Comparison of ENCODE assay signal across 5 cellular contexts in genomic region chr22:12384612-12385011, GRCh38.
DNase-seq lines count a peak whose midpoint lies in the region; ATAC-seq, FAIRE-seq and TF ChIP-seq lines count a peak whose summit lies in the region.
"Not testable (repeated sequence)": the region's sequence is repeated elsewhere in the genome, so short reads cannot be mapped to it uniquely, and the experiment has no call there.

No MANE protein-coding gene starts in this region.

- not testable (repeated sequence) for H4K8ac ChIP-seq in IMR-90 (ENCODE audit: low read depth in 2 of 2, low read length in 2 of 2); H1 (ENCODE audit: extremely low read depth, insufficient read depth, low read length)

- H3K9ac ChIP-seq in IMR-90 (ENCODE audit: low read depth, low read length); H1 (replicated peaks in 1 of 4; ENCODE audit: extremely low read depth in 1 of 4, low read depth in 3 of 4, low read length in 3 of 4); iPS-20b (ENCODE audit: low read depth, low read length): not testable (repeated sequence)

- TF ChIP-seq RAD21 in A549 (conservative IDR thresholded peaks at IDR 0.05 in 1 of 2, IDR thresholded peaks at IDR 0.05 in 1 of 2); IMR-90 (IDR thresholded peaks at IDR 0.05; ENCODE audit: low read length); H1 (IDR thresholded peaks at IDR 0.05 in 1 of 2, conservative IDR thresholded peaks at IDR 0.05 in 1 of 2; ENCODE audit: low read depth in 2 of 2, low read length in 2 of 2): not testable (repeated sequence)

- not testable (repeated sequence) for H3K18ac ChIP-seq in IMR-90 (ENCODE audit: low read depth, low read length); H1 (ENCODE audit: extremely low read depth, low read length)

- ATAC-seq in A549; IMR-90 (ENCODE audit: low read depth): not testable (repeated sequence)

- not testable (repeated sequence) for H2BK15ac ChIP-seq in IMR-90 (ENCODE audit: low read depth, low read length); H1 (ENCODE audit: low read length)

- not testable (repeated sequence) for H2AK9ac ChIP-seq in IMR-90 (replicated peaks; ENCODE audit: low read depth, low read length, poor library complexity)

- WGBS in A549 (ENCODE audit: missing lambda C conversion rate): 68% methylated on average over 4 of the region's 4 CpGs
- WGBS in IMR-90 (ENCODE audit: extremely low coverage in 2 of 2, insufficient read length in 1 of 2), 2 experiments: no CpG with 5 or more reads among the region's 4 CpGs
- 89% methylated on average over 4 of the region's 4 CpGs; no CpG with 5 or more reads in 1 of the 2 experiments for WGBS in H1 (ENCODE audit: extremely low coverage in 1 of 2, insufficient coverage in 1 of 2, insufficient read length in 1 of 2, insufficient replicate concordance in 2 of 2, low coverage in 1 of 2, low lambda C conversion rate in 2 of 2, missing lambda C conversion rate in 1 of 2), 2 experiments

- dilution Hi-C loops in IMR-90 (cut with HindIII; ENCODE audit: low sequenced_read_pairs, unreplicated experiment): not testable (repeated sequence)

- H4K5ac ChIP-seq in IMR-90 (ENCODE audit: low read depth, low read length); H1 (ENCODE audit: insufficient read length, low read depth, low read length): not testable (repeated sequence)

- TF ChIP-seq POLR2A in A549 (IDR thresholded peaks at IDR 0.05; ENCODE audit: low read length); IMR-90 (IDR thresholded peaks at IDR 0.05; ENCODE audit: low read depth, low read length); NB4 (IDR thresholded peaks at IDR 0.05; ENCODE audit: extremely low read depth, insufficient read length); H1 (IDR thresholded peaks at IDR 0.05; ENCODE audit: control extremely low read depth in 1 of 2, low read depth in 2 of 2, low read length in 2 of 2): not testable (repeated sequence)

- not testable (repeated sequence) for H3K27me3 ChIP-seq in IMR-90 (ENCODE audit: control insufficient read depth, insufficient read depth, low read length); H1 (replicated peaks in 1 of 4; ENCODE audit: control insufficient read depth in 3 of 4, extremely low read depth in 1 of 4, insufficient read depth in 3 of 4, low read length in 3 of 4); iPS-20b (ENCODE audit: insufficient read depth, low read length)

- H3K56ac ChIP-seq in IMR-90 (ENCODE audit: extremely low read depth, insufficient read depth, low read length); H1 (replicated peaks; ENCODE audit: insufficient read length, low read depth, low read length): not testable (repeated sequence)

- not testable (repeated sequence) for H2AFZ ChIP-seq in IMR-90 (replicated peaks; ENCODE audit: low read length, poor library complexity); H1 (ENCODE audit: low read length)

- in situ Hi-C loops in IMR-90 (cut with MboI; ENCODE audit: low sequenced_read_pairs): not testable (repeated sequence)

- not testable (repeated sequence) for H2AK5ac ChIP-seq in IMR-90 (ENCODE audit: low read depth, low read length); H1 (ENCODE audit: low read depth, low read length)

- not testable (repeated sequence) for TF ChIP-seq CTCF in A549 (IDR thresholded peaks at IDR 0.05); IMR-90 (conservative IDR thresholded peaks at IDR 0.05; ENCODE audit: low read depth, low read length); NB4 (IDR thresholded peaks at IDR 0.05; ENCODE audit: low read depth, low read length); H1 (IDR thresholded peaks at IDR 0.05; ENCODE audit: control extremely low read depth in 1 of 3, insufficient read depth in 1 of 3, low read depth in 1 of 3, low read length in 3 of 3)

- TF ChIP-seq EP300 in A549 (IDR thresholded peaks at IDR 0.05); H1 (IDR thresholded peaks at IDR 0.05; ENCODE audit: borderline replicate concordance in 1 of 2, low read depth in 2 of 2, low read length in 2 of 2): not testable (repeated sequence)

- H4K20me1 ChIP-seq in IMR-90 (ENCODE audit: insufficient read depth, low read length); H1 (replicated peaks in 1 of 2; ENCODE audit: control insufficient read depth in 1 of 2, insufficient read depth in 2 of 2, low read length in 2 of 2): not testable (repeated sequence)

- not testable (repeated sequence) for H3K4me2 ChIP-seq in A549; IMR-90 (ENCODE audit: low read depth, low read length); H1 (ENCODE audit: insufficient read depth in 1 of 2, low read depth in 2 of 2, low read length in 2 of 2)

- not testable (repeated sequence) for H3K36me3 ChIP-seq in IMR-90 (ENCODE audit: control insufficient read depth, insufficient read depth, low read length); H1 (ENCODE audit: control insufficient read depth in 2 of 4, insufficient read depth in 4 of 4, low read length in 3 of 4); iPS-20b (ENCODE audit: insufficient read depth, low read depth, low read length)

- H3K27ac ChIP-seq in A549; IMR-90 (ENCODE audit: insufficient read depth, low read length); H1 (ENCODE audit: low read depth, low read length); iPS-20b (ENCODE audit: low read length): not testable (repeated sequence)

- POLR2A ChIA-PET in A549 (lab: Yijun Ruan, JAX); IMR-90 (lab: Charles Lee; ENCODE audit: unreplicated experiment); H1 (lab: Charles Lee; ENCODE audit: partially characterized antibody): not testable (repeated sequence)

- not testable (repeated sequence) for H3K4me1 ChIP-seq in A549; IMR-90 (ENCODE audit: control insufficient read depth, insufficient read depth, low read length); H1 (replicated peaks in 1 of 4; ENCODE audit: control insufficient read depth in 3 of 4, insufficient read depth in 4 of 4, low read length in 3 of 4); iPS-20b (ENCODE audit: insufficient read depth, low read length)

- intact Hi-C loops in IMR-90 (cut with micrococcal nuclease): not testable (repeated sequence)

- FAIRE-seq in A549 (lab: Jason Lieb, UNC); H1 (lab: Jason Lieb, UNC): not testable (repeated sequence)

- H3K4me3 ChIP-seq in A549; IMR-90 (ENCODE audit: insufficient read depth, low read depth, low read length); NB4 (ENCODE audit: low read depth, low read length); H1 (ENCODE audit: extremely low read depth in 1 of 4, insufficient read depth in 2 of 4, low read depth in 3 of 4, low read length in 4 of 4): not testable (repeated sequence)
- peak overlapping the region; percentile 9; the same call in 1 of the 2 replicates for H3K4me3 ChIP-seq in iPS-20b (ENCODE audit: low read length)

- not testable (repeated sequence) for H3K14ac ChIP-seq in IMR-90 (replicated peaks; ENCODE audit: low read depth, low read length); H1 (ENCODE audit: insufficient read length)

- H3K9me1 ChIP-seq in IMR-90 (ENCODE audit: insufficient read depth, low read length): not testable (repeated sequence)

- H2BK120ac ChIP-seq in IMR-90 (ENCODE audit: low read depth, low read length); H1 (replicated peaks; ENCODE audit: low read depth, low read length): not testable (repeated sequence)

- H3K23ac ChIP-seq in IMR-90 (ENCODE audit: low read depth, low read length); H1 (ENCODE audit: insufficient read length): not testable (repeated sequence)

- H2BK20ac ChIP-seq in IMR-90 (ENCODE audit: low read depth, low read length); H1 (ENCODE audit: low read length): not testable (repeated sequence)

- H3K4ac ChIP-seq in IMR-90 (ENCODE audit: low read depth, low read length); H1 (replicated peaks; ENCODE audit: insufficient read length, low read depth, low read length): not testable (repeated sequence)

- not testable (repeated sequence) for H2BK12ac ChIP-seq in H1 (ENCODE audit: low read depth, low read length)

- CTCF ChIA-PET in A549 (lab: Yijun Ruan, JAX); IMR-90 (lab: Yijun Ruan, JAX); H1 (lab: Charles Lee; ENCODE audit: partially characterized antibody): not testable (repeated sequence)

- H3K23me2 ChIP-seq in H1 (ENCODE audit: low read depth, low read length): not testable (repeated sequence)

- H4K91ac ChIP-seq in IMR-90 (ENCODE audit: insufficient read depth, low read depth, low read length); H1 (replicated peaks; ENCODE audit: insufficient read length, low read length): not testable (repeated sequence)

- DNase-seq in A549 (ENCODE audit: low read depth in 1 of 2, low spot score in 1 of 2); IMR-90; H1 (ENCODE audit: low read depth in 1 of 2, low spot score in 2 of 2): not testable (repeated sequence)
- peak; percentile 11 for DNase-seq in NB4 (ENCODE audit: low read depth)

- H3K79me1 ChIP-seq in IMR-90 (ENCODE audit: low read depth in 1 of 2, low read length in 2 of 2); H1 (ENCODE audit: low read depth, low read length): not testable (repeated sequence)

- not testable (repeated sequence) for H3K9me3 ChIP-seq in A549; IMR-90 (ENCODE audit: control insufficient read depth, insufficient read depth, low read length)
- H3K9me3 ChIP-seq in H1 (ENCODE audit: insufficient read depth in 2 of 2, low read depth in 1 of 2, low read length in 1 of 2): peaks cover 16 to 24% of the 10 kb centered on the region in 2 experiments
- H3K9me3 ChIP-seq in iPS-20b (ENCODE audit: insufficient read depth, low read depth, low read length): peaks cover 90% of the 10 kb centered on the region

- H2BK5ac ChIP-seq in IMR-90 (ENCODE audit: low read depth, low read length, poor library complexity, severe bottlenecking); H1 (ENCODE audit: low read depth, low read length): not testable (repeated sequence)

- BruUV-seq in IMR-90 (replicated peaks; lab: Mats Ljungman, UMichigan): not testable (repeated sequence)

- H3K79me2 ChIP-seq in H1 (ENCODE audit: control insufficient read depth in 1 of 2, insufficient read depth in 2 of 2, low read length in 2 of 2): not testable (repeated sequence)
